ENCODE assay signal across 8 cellular contexts in the genomic region with DNA sequence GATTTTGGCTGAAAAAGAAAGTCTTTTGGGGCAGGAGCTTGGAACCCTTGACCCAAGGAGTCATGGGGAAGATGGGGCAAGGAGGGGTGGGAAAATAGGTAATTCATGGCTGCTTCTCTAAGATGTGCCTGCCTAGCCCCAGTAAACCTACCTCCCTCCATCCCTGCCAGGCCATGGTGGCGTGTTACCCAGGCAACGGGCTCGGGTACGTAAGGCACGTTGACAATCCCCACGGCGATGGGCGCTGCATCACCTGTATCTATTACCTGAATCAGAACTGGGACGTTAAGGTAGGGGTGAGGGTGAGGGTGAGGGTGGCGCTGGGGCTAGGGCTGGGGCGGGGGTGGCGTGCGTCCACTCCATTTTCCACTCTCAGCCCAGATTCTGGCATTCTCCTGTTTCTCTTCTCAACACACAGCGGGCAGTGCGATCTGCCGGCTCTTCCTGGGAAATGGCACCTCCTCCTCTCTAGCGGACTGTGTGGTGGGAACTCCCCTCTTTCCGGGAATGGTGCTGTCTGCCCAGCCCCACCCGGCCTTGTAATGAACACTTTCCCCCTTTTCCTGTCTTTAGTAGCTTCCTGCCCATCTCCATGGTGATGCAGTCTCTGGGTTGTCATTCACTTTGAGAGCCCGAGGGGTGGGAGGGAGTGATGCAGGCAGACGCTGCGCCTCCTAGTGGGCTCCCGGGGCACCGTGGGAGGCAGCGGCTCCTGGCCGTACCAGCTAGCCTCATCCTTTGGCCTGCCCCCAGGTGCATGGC. TPM values are rescaled to one million over a fixed set of nuclear protein-coding genes. Genes with fewer than 3 reads are reported as not detected.
DNase-seq lines count a peak whose midpoint lies in the region; ATAC-seq, FAIRE-seq and TF ChIP-seq lines count a peak whose summit lies in the region.

No MANE protein-coding gene starts in this region.

- no peaks in the 10 kb centered on the region for H3K27me3 Mint-ChIP-seq in chondrocyte (ENCODE audit: low read depth)

- H3K4me3 Mint-ChIP-seq in chondrocyte (ENCODE audit: unreplicated experiment): peak overlapping the region; percentile 56

- TF ChIP-seq CTCF in GM10266 (IDR thresholded peaks at IDR 0.05; ENCODE audit: control insufficient read depth, insufficient read depth, low read depth, missing control alignments): peak; percentile 74
- TF ChIP-seq CTCF in chondrocyte (IDR thresholded peaks at IDR 0.05): peak; percentile 96
- TF ChIP-seq CTCF in kidney (IDR thresholded peaks at IDR 0.05; ENCODE audit: borderline replicate concordance, extremely low read depth, insufficient read depth): peak; percentile 69

- H3K9me3 Mint-ChIP-seq in chondrocyte (ENCODE audit: low read depth): no peaks in the 10 kb centered on the region

- H3K27ac Mint-ChIP-seq in chondrocyte (ENCODE audit: unreplicated experiment): peak overlapping the region; percentile 89

- peaks cover 5 to 14% of the 10 kb centered on the region in 2 donors for H3K36me3 ChIP-seq in kidney (ENCODE audit: control insufficient read depth in 1 of 2, insufficient read depth in 2 of 2, low read length in 2 of 2)

- H3K9me3 ChIP-seq in kidney (ENCODE audit: control insufficient read depth in 1 of 2, low read length in 2 of 2): no peaks in the 10 kb centered on the region

- intact Hi-C loops in kidney (cut with DNase I): loop anchor here (10.0 kb wide), 1 partner anchor 142 kb away; no protein-coding TSS in a partner anchor

- peaks cover 34 to 65% of the 10 kb centered on the region in 2 donors for H3K4me1 ChIP-seq in kidney (ENCODE audit: control insufficient read depth in 1 of 2, insufficient read depth in 1 of 2, low read depth in 1 of 2, low read length in 2 of 2)

- H3K9ac ChIP-seq in kidney (ENCODE audit: low read length in 2 of 2): no peak overlapping the region

- FAIRE-seq in kidney (lab: Jason Lieb, UNC): no peak

- H3K27ac ChIP-seq in kidney (ENCODE audit: low read depth in 2 of 2, low read length in 2 of 2): peak overlapping the region; percentile 65 to 76

- DNase-seq in GM10266 (ENCODE audit: extremely low spot score) (peak; percentile 82), NCI-H1048 (lab: John Stamatoyannopoulos, UW) (peak; percentile 69), chondrocyte (ENCODE audit: low spot score) (no peak), kidney (peak; percentile 91)
- peak; percentile 88 for DNase-seq in activated CD4-positive, alpha-beta T cell treated with anti-CD3 and anti-CD28 coated beads for 48 hours
- peak; percentile 53 to 79 for DNase-seq in stimulated activated CD4-positive, alpha-beta T cell treated with anti-CD3 and anti-CD28 coated beads, Interleukin-12 subunit alpha, Interleukin-12 subunit beta, amount 100 ng/mL, for 24 hours (ENCODE audit: low read depth in 2 of 2)

- ATAC-seq in GM18861 (IDR thresholded peaks at IDR 0.05; ENCODE audit: unreplicated experiment) (no peak), HG03045 (IDR thresholded peaks at IDR 0.05; ENCODE audit: unreplicated experiment) (no peak)

- H3K4me3 ChIP-seq in kidney (ENCODE audit: low read length in 2 of 2): no peak overlapping the region

- H3K36me3 Mint-ChIP-seq in chondrocyte (ENCODE audit: low read depth): peaks cover 18% of the 10 kb centered on the region

- H3K4me1 Mint-ChIP-seq in chondrocyte (ENCODE audit: low read depth): peaks cover 75% of the 10 kb centered on the region

RNA-seq across cellular contexts. Expression of a gene that starts 7.6 kb away (rescaled TPM):
- total RNA-seq in chondrocyte (74.6 to 83.1 TPM (median 83.0 TPM) in 3 replicates), kidney (96.0 TPM)
- polyA plus RNA-seq in kidney (ENCODE audit: insufficient read depth, low read depth, low replicate concordance): 96.3 TPM

RNA-seq across cellular contexts. Expression of a gene that starts 28.5 kb away (rescaled TPM):
- 19.2 to 23.4 TPM (median 23.2 TPM) in 3 replicates for total RNA-seq in chondrocyte
- 42.1 TPM for total RNA-seq in kidney
- polyA plus RNA-seq in kidney (ENCODE audit: insufficient read depth, low read depth, low replicate concordance): 61.7 TPM

RNA-seq across cellular contexts. Expression of a gene that starts 31.2 kb away (rescaled TPM):
- total RNA-seq in chondrocyte (1.4 to 2.6 TPM (median 2.4 TPM) in 3 replicates), kidney (6.5 TPM)
- not detected for polyA plus RNA-seq in kidney (ENCODE audit: insufficient read depth, low read depth, low replicate concordance)

RNA-seq across cellular contexts. Expression of a gene that starts 43.7 kb away (rescaled TPM):
- not detected in 3 replicates for total RNA-seq in chondrocyte
- total RNA-seq in kidney: not detected
- polyA plus RNA-seq in kidney (ENCODE audit: insufficient read depth, low read depth, low replicate concordance): not detected

RNA-seq across cellular contexts. Expression of a gene that starts 55.6 kb away (rescaled TPM):
- total RNA-seq in chondrocyte (34.9 to 64.6 TPM (median 37.0 TPM) in 3 replicates), kidney (48.7 TPM)
- polyA plus RNA-seq in kidney (ENCODE audit: insufficient read depth, low read depth, low replicate concordance): 52.6 TPM
